Comparison of ENCODE assay signal across 14 cellular contexts in genomic region chr2:119680457-119681195, GRCh38. TPM values are rescaled to one million over a fixed set of nuclear protein-coding genes. Genes with fewer than 3 reads are reported as not detected.
A peak's percentile ranks its signal among the peaks of the same experiment; 100 is the strongest.
DNase-seq lines count a peak whose midpoint lies in the region; ATAC-seq and TF ChIP-seq lines count a peak whose summit lies in the region.
"Had no signal": no experiment of that assay in that cellular context is flagged by ENCODE, and none has a peak within 500 bp of the region (broad histone marks: within the 10 kb centered on the region; RNA-seq: fewer than 3 reads in every experiment).

No MANE protein-coding gene starts in this region.

- peaks cover 26% of the 10 kb centered on the region for H3K4me1 Mint-ChIP-seq in activated T-cell treated with anti-CD3 and anti-CD28 coated beads, Interleukin-2, amount 50 U/mL, for 4 hours (ENCODE audit: low read depth)
- H3K4me1 Mint-ChIP-seq in effector memory CD8-positive, alpha-beta T cell (ENCODE audit: low read depth in 2 of 2) = peaks cover 20% of the 10 kb centered on the region in 2 donors

- H3K4me2 ChIP-seq in MM.1S (ENCODE audit: low read depth, low read length) = peak overlapping the region; percentile 82; the same call in 1 of the 2 replicates
- no peak overlapping the region for H3K4me2 ChIP-seq in mesendoderm (ENCODE audit: low read length)

- H3K9me3 ChIP-seq in MM.1S (replicated peaks; ENCODE audit: insufficient read depth, low read length) (no peaks in the 10 kb centered on the region), spleen (no peaks in the 10 kb centered on the region)

- peaks cover 13% of the 10 kb centered on the region for H3K79me1 ChIP-seq in mesendoderm (ENCODE audit: low read length)

- H4K5ac ChIP-seq in mesendoderm (ENCODE audit: low read length) = no peak overlapping the region

- WGBS in spleen, 5 donors = 93 to 99% (median 97%) methylated on average over 7 to 13 of the region's 13 CpGs
- WGBS in mesendoderm (ENCODE audit: extremely low coverage, insufficient coverage, low lambda C conversion rate) = no CpG with 5 or more reads among the region's 13 CpGs

- peak overlapping the region; percentile 92 for H3K4me3 Mint-ChIP-seq in activated T-cell treated with anti-CD3 and anti-CD28 coated beads, Interleukin-2, amount 50 U/mL, for 4 hours
- H3K4me3 Mint-ChIP-seq in effector memory CD8-positive, alpha-beta T cell = peak overlapping the region; percentile 92 to 97

- no peaks in the 10 kb centered on the region for H3K4me1 ChIP-seq in MM.1S (ENCODE audit: low read length)
- peaks cover 0 to 22% (median 15%) of the 10 kb centered on the region in 6 donors for H3K4me1 ChIP-seq in spleen
- no peaks in the 10 kb centered on the region for H3K4me1 ChIP-seq in mesendoderm (ENCODE audit: control insufficient read depth, low read depth, low read length)

- no peak overlapping the region for H3K27ac Mint-ChIP-seq in effector memory CD8-positive, alpha-beta T cell

- H3K27me3 ChIP-seq in MM.1S (replicated peaks; ENCODE audit: insufficient read depth, low read length) (no peaks in the 10 kb centered on the region), spleen (replicated peaks in 1 of 7) (no peaks in the 10 kb centered on the region), mesendoderm (ENCODE audit: insufficient read depth, low read length, poor library complexity) (no peaks in the 10 kb centered on the region)
- H3K27me3 ChIP-seq: dorsolateral prefrontal cortex had no signal

- H3K18ac ChIP-seq in mesendoderm (ENCODE audit: low read length) = no peak overlapping the region

- H2AK5ac ChIP-seq in mesendoderm (ENCODE audit: low read length) = no peak overlapping the region

- H2BK5ac ChIP-seq in mesendoderm (ENCODE audit: low read length) = no peak overlapping the region

- no peak overlapping the region for H2BK120ac ChIP-seq in mesendoderm (ENCODE audit: low read depth, low read length)

- H3F3A ChIP-seq in MM.1S (ENCODE audit: insufficient read depth, low read length) = no peaks in the 10 kb centered on the region

- no peaks in the 10 kb centered on the region for H3K9me2 ChIP-seq in MM.1S (replicated peaks; ENCODE audit: insufficient read depth, low read length)

- intact Hi-C loops in spleen (cut with DNase I; ENCODE audit: low total_unique reads) = no loop called here

- H3K9ac ChIP-seq in MM.1S (ENCODE audit: low read length) = no peak overlapping the region
- H3K9ac ChIP-seq in mesendoderm (ENCODE audit: low read length) = no peak overlapping the region

- H3K27ac ChIP-seq in MM.1S (ENCODE audit: low read length) (no peak overlapping the region), spleen (no peak overlapping the region), mesendoderm (ENCODE audit: low read depth, low read length) (no peak overlapping the region)

- H4K20me1 ChIP-seq in MM.1S (ENCODE audit: insufficient read depth, low read length) = no peaks in the 10 kb centered on the region

- H3K27me3 Mint-ChIP-seq in activated T-cell treated with anti-CD3 and anti-CD28 coated beads, Interleukin-2, amount 50 U/mL, for 4 hours (ENCODE audit: low read depth) = no peaks in the 10 kb centered on the region
- H3K27me3 Mint-ChIP-seq in effector memory CD8-positive, alpha-beta T cell = no peaks in the 10 kb centered on the region

- H3K9me3 Mint-ChIP-seq in activated T-cell treated with anti-CD3 and anti-CD28 coated beads, Interleukin-2, amount 50 U/mL, for 4 hours = no peaks in the 10 kb centered on the region
- no peaks in the 10 kb centered on the region for H3K9me3 Mint-ChIP-seq in effector memory CD8-positive, alpha-beta T cell

- no peak for TF ChIP-seq CTCF in MM.1S (IDR thresholded peaks at IDR 0.05; ENCODE audit: low read length)
- no peak for TF ChIP-seq CTCF in spleen (IDR thresholded peaks at IDR 0.05 in 8 of 11, conservative IDR thresholded peaks at IDR 0.05 in 3 of 11)

- TF ChIP-seq POLR2A in spleen (IDR thresholded peaks at IDR 0.05) = no peak

- no peaks in the 10 kb centered on the region for H3K36me3 ChIP-seq in MM.1S (replicated peaks; ENCODE audit: insufficient read depth, low read length)
- H3K36me3 ChIP-seq in spleen = peaks cover 0 to 19% (median 6%) of the 10 kb centered on the region in 6 donors
- H3K36me3 ChIP-seq in mesendoderm (ENCODE audit: control insufficient read depth, insufficient read depth, low read length) = no peaks in the 10 kb centered on the region

- H3K23ac ChIP-seq in mesendoderm (ENCODE audit: low read length) = no peak overlapping the region

- H3K56ac ChIP-seq in mesendoderm (ENCODE audit: low read length) = no peak overlapping the region

- no peak overlapping the region for H4K8ac ChIP-seq in mesendoderm (ENCODE audit: low read depth, low read length)

- H3K36me3 Mint-ChIP-seq in activated T-cell treated with anti-CD3 and anti-CD28 coated beads, Interleukin-2, amount 50 U/mL, for 4 hours (ENCODE audit: insufficient read depth) = peaks cover 8% of the 10 kb centered on the region
- H3K36me3 Mint-ChIP-seq in effector memory CD8-positive, alpha-beta T cell (ENCODE audit: insufficient read depth) = peaks cover 12% of the 10 kb centered on the region

- H3K4ac ChIP-seq in mesendoderm (ENCODE audit: low read depth, low read length) = no peak overlapping the region

- no peak for ATAC-seq in activated T-cell treated with anti-CD3 and anti-CD28 coated beads, Interleukin-2, amount 50 U/mL, for 4 hours
- no peak for ATAC-seq in effector memory CD8-positive, alpha-beta T cell (replicated peaks)
- ATAC-seq: left cardiac atrium had no signal

- H2BK15ac ChIP-seq in mesendoderm (replicated peaks; ENCODE audit: low read depth) = no peak overlapping the region

- peaks cover 23% of the 10 kb centered on the region for H3K79me2 ChIP-seq in MM.1S (ENCODE audit: low read length)
- peaks cover 10% of the 10 kb centered on the region for H3K79me2 ChIP-seq in mesendoderm (ENCODE audit: control insufficient read depth, insufficient read depth, low read length)

- H2AFZ ChIP-seq in MM.1S (ENCODE audit: low read length) = no peak overlapping the region

- no peak for DNase-seq in activated T-cell treated with anti-CD3 and anti-CD28 coated beads, Interleukin-2, amount 50 U/mL, for 4 hours
- DNase-seq in activated T-cell treated with anti-CD3 and anti-CD28 coated beads for 4 hours = no peak
- no peak for DNase-seq in MM.1S
- DNase-seq in effector memory CD8-positive, alpha-beta T cell = no peak
- peak; percentile 69 for DNase-seq in spleen
- no peak for DNase-seq in mesendoderm
- DNase-seq in Ammon's horn (ENCODE audit: low spot score) = no peak
- DNase-seq in hippocampal formation (lab: John Stamatoyannopoulos, UW) = no peak
- DNase-seq: amniotic stem cell, dorsolateral prefrontal cortex, left cardiac atrium, NCI-H1092 treated with DMSO at 0.1 percent for 48 hours, NCI-H510A treated with DMSO at 0.1 percent for 48 hours, SIG-M5 had no signal

- H3K4me3 ChIP-seq in MM.1S (ENCODE audit: low read length) (no peak overlapping the region), spleen (peak overlapping the region in 2 of 8 donors; percentile 88 to 94), mesendoderm (ENCODE audit: low read length) (no peak overlapping the region)

RNA-seq across cellular contexts. Expression of gene TMEM177, which starts 1.6 kb away (rescaled TPM):
- 10 to 100 TPM; 13.6 to 19.3 (median 16.4) TPM for total RNA-seq in activated T-cell treated with anti-CD3 and anti-CD28 coated beads, Interleukin-2, amount 50 U/mL, for 4 hours
- 1 to 10 TPM; 6.6 to 9.5 (median 7.5) TPM for total RNA-seq in spleen
- 1 to 10 TPM; 3.7 to 8.2 (median 8.0) TPM for polyA plus RNA-seq in spleen
- 20.2 TPM for polyA plus RNA-seq in mesendoderm (2013, experiment 1 of 2)
- polyA plus RNA-seq in mesendoderm (2013, experiment 2 of 2) = 19.5 TPM
